ENCODE assay signal across 16 cellular contexts in the genomic region with DNA sequence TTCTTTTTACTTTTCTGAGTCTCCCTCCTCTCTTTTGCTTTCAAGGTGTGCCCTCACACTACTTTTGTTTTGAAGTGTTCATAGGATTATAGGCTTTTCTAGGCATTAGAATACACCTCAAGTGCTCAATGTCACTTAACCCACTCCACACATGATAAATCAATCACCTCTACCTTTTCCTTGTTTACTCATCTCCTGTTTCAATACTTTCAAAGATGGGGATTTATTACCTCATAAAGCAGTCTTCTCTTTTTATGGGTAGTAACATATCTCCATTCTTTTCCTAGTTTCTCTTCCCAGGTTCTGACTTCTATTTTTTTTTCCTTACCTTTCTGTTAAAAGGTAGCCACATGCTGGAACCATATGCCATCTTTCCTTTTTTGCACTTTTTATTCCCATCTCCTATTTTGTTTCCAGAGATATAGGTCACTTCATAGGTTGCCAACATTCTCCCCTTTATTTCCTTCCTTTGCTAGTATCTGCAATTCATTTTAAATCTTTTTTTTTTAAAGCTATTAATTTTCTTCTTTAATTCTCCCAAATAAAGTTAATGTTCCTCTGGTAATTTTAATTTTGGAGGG.
"Had no signal": no experiment of that assay in that cellular context is flagged by ENCODE, and none has a peak within 500 bp of the region (broad histone marks: within the 10 kb centered on the region; RNA-seq: fewer than 3 reads in every experiment).

No MANE protein-coding gene starts in this region.

- H3K36me3 ChIP-seq: suprapubic skin, transverse colon, uterus had no signal

- H3K9me3 Mint-ChIP-seq: WTC11 had no signal

- H3K9me3 ChIP-seq: suprapubic skin, transverse colon, uterus had no signal

- DNase-seq: activated CD4-positive, alpha-beta memory T cell treated with anti-CD3 and anti-CD28 coated beads for 36 hours; activated CD4-positive, alpha-beta T cell treated with anti-CD3 and anti-CD28 coated beads for 36 hours; activated CD8-positive, alpha-beta memory T cell treated with anti-CD3 and anti-CD28 coated beads, Interleukin-2, amount 10 ng/mL, durations not matched to agents 7 days and 5 days; foreskin fibroblast; stimulated activated CD4-positive, alpha-beta T cell treated with anti-CD3 and anti-CD28 coated beads, Interleukin-4, amount 100 ng/mL, for 1 hour; stimulated activated naive CD8-positive, alpha-beta T cell treated with anti-CD3 and anti-CD28 coated beads, Interleukin-15, amount 100 ng/mL, for 72 hours; transverse colon; uterus had no signal

- H3K27me3 Mint-ChIP-seq: activated CD4-positive, alpha-beta memory T cell treated with anti-CD3 and anti-CD28 coated beads for 36 hours; activated CD4-positive, alpha-beta T cell treated with anti-CD3 and anti-CD28 coated beads for 36 hours; activated CD8-positive, alpha-beta memory T cell treated with anti-CD3 and anti-CD28 coated beads, Interleukin-2, amount 10 ng/mL, durations not matched to agents 7 days and 5 days; natural killer cell treated with Interleukin-12 subunit alpha and Interleukin-12 subunit beta and Interleukin-15 and Interleukin-18, amount 100 ng/mL, for 72 hours; stimulated activated naive CD8-positive, alpha-beta T cell treated with anti-CD3 and anti-CD28 coated beads, Interleukin-15, amount 100 ng/mL, for 72 hours had no signal

- H3K4me2 ChIP-seq: smooth muscle cell had no signal

- H3K4me1 Mint-ChIP-seq: activated CD4-positive, alpha-beta T cell treated with anti-CD3 and anti-CD28 coated beads for 36 hours; activated CD8-positive, alpha-beta memory T cell treated with anti-CD3 and anti-CD28 coated beads, Interleukin-2, amount 10 ng/mL, durations not matched to agents 7 days and 5 days; stimulated activated naive CD8-positive, alpha-beta T cell treated with anti-CD3 and anti-CD28 coated beads, Interleukin-15, amount 100 ng/mL, for 72 hours; WTC11 had no signal

- H3K4me1 ChIP-seq: suprapubic skin, transverse colon, uterus had no signal

- H3K27me3 ChIP-seq: suprapubic skin, transverse colon, uterus had no signal

- ATAC-seq: activated CD4-positive, alpha-beta T cell treated with anti-CD3 and anti-CD28 coated beads for 36 hours; activated CD8-positive, alpha-beta memory T cell treated with anti-CD3 and anti-CD28 coated beads, Interleukin-2, amount 10 ng/mL, durations not matched to agents 7 days and 5 days; natural killer cell treated with Interleukin-12 subunit alpha and Interleukin-12 subunit beta and Interleukin-15 and Interleukin-18, amount 100 ng/mL, for 72 hours; sciatic nerve; stimulated activated naive CD8-positive, alpha-beta T cell treated with anti-CD3 and anti-CD28 coated beads, Interleukin-15, amount 100 ng/mL, for 72 hours; WTC11 had no signal

- H3K27ac Mint-ChIP-seq: activated CD4-positive, alpha-beta memory T cell treated with anti-CD3 and anti-CD28 coated beads for 36 hours; activated CD4-positive, alpha-beta T cell treated with anti-CD3 and anti-CD28 coated beads for 36 hours; activated CD8-positive, alpha-beta memory T cell treated with anti-CD3 and anti-CD28 coated beads, Interleukin-2, amount 10 ng/mL, durations not matched to agents 7 days and 5 days; activated naive CD8-positive, alpha-beta T cell; mesothelial cell of epicardium; natural killer cell treated with Interleukin-12 subunit alpha and Interleukin-12 subunit beta and Interleukin-15 and Interleukin-18, amount 100 ng/mL, for 72 hours; stimulated activated naive CD8-positive, alpha-beta T cell treated with anti-CD3 and anti-CD28 coated beads, Interleukin-15, amount 100 ng/mL, for 72 hours; WTC11 had no signal

- H3K4me3 ChIP-seq: lung, smooth muscle cell, suprapubic skin, transverse colon, uterus had no signal

- H3K4me3 Mint-ChIP-seq: activated CD4-positive, alpha-beta memory T cell treated with anti-CD3 and anti-CD28 coated beads for 36 hours; activated CD4-positive, alpha-beta T cell treated with anti-CD3 and anti-CD28 coated beads for 36 hours; activated CD8-positive, alpha-beta memory T cell treated with anti-CD3 and anti-CD28 coated beads, Interleukin-2, amount 10 ng/mL, durations not matched to agents 7 days and 5 days; activated naive CD8-positive, alpha-beta T cell; mesothelial cell of epicardium; natural killer cell treated with Interleukin-12 subunit alpha and Interleukin-12 subunit beta and Interleukin-15 and Interleukin-18, amount 100 ng/mL, for 72 hours; stimulated activated naive CD8-positive, alpha-beta T cell treated with anti-CD3 and anti-CD28 coated beads, Interleukin-15, amount 100 ng/mL, for 72 hours; WTC11 had no signal

- H3K27ac ChIP-seq: suprapubic skin, transverse colon, uterus had no signal

- H3K36me3 Mint-ChIP-seq: activated CD4-positive, alpha-beta memory T cell treated with anti-CD3 and anti-CD28 coated beads for 36 hours; activated CD8-positive, alpha-beta memory T cell treated with anti-CD3 and anti-CD28 coated beads, Interleukin-2, amount 10 ng/mL, durations not matched to agents 7 days and 5 days; activated naive CD8-positive, alpha-beta T cell; mesothelial cell of epicardium; natural killer cell treated with Interleukin-12 subunit alpha and Interleukin-12 subunit beta and Interleukin-15 and Interleukin-18, amount 100 ng/mL, for 72 hours; WTC11 had no signal
